13 cellular contexts compared by ENCODE assay signal in the genomic region with DNA sequence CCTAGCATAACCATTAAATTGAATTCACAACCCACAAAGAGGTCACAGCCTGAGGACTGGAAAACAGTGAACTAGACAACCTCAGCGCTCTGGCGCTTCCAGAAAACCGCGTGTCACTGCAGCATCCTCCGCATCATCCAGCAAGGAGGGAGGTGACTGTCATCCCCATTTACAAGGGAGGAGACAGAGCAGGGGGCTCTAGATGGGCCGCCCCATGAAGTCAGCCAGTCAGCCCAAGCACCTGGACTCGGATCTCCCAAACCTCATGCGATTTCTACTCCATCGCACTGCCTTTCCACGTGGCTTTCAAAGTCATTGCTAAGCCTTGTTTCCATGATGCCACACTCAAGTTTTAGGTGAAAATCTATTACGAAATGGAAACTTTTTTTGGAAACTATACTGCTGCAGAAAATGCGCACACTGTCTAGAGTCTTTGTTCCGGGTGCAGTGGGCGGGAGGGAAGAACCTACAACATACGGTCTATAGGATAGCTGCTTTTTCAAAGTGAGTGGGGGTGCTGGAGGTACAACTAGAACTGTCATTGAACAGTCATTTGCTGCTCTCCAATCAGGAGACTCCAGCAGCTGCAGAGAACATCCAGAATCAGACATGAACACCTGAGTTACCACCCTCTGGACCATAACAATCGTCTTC. TPM values are rescaled to one million over a fixed set of nuclear protein-coding genes. Genes with fewer than 3 reads are reported as not detected.
DNase-seq lines count a peak whose midpoint lies in the region; ATAC-seq, FAIRE-seq and TF ChIP-seq lines count a peak whose summit lies in the region.
"Had no signal": no experiment of that assay in that cellular context is flagged by ENCODE, and none has a peak within 500 bp of the region (broad histone marks: within the 10 kb centered on the region; RNA-seq: fewer than 3 reads in every experiment).

No MANE protein-coding gene starts in this region.

- H3K27me3 Mint-ChIP-seq in T-cell (no peaks in the 10 kb centered on the region), brain (peaks cover 3% of the 10 kb centered on the region), progenitor cell of endocrine pancreas (no peaks in the 10 kb centered on the region)

- H3K36me3 Mint-ChIP-seq in T-cell (no peaks in the 10 kb centered on the region), brain (peaks cover 27% of the 10 kb centered on the region), progenitor cell of endocrine pancreas (ENCODE audit: insufficient read depth) (peaks cover 2% of the 10 kb centered on the region)

- POLR2A ChIA-PET in T-cell (lab: Charles Lee) = interaction anchor here in 1 of 2 donors (0.5 kb wide), 1 partner anchor 13 kb away, joined by 4 read pairs; no protein-coding TSS in a partner anchor

- H3K4me3 Mint-ChIP-seq in T-cell (peak overlapping the region; percentile 28 to 80 (median 77)), brain (peak overlapping the region; percentile 86 to 90 (median 89)), progenitor cell of endocrine pancreas (ENCODE audit: low read depth) (peak overlapping the region; percentile 37)

- no peak for FAIRE-seq in D721Med (lab: Jason Lieb, UNC)

- DNase-seq in GM12864 (ENCODE audit: low read depth) = no peak
- no peak for DNase-seq in T-cell
- DNase-seq in progenitor cell of endocrine pancreas (ENCODE audit: low spot score, unreplicated experiment) = no peak
- no peak for DNase-seq in dermis blood vessel endothelial cell
- DNase-seq in occipital lobe (lab: John Stamatoyannopoulos, UW) = no peak
- no peak for DNase-seq in D721Med (ENCODE audit: insufficient read length, low spot score)
- DNase-seq: foreskin melanocyte, NCI-H146, RPMI8226 had no signal

- peak overlapping the region; percentile 40 to 73 for H3K27ac Mint-ChIP-seq in T-cell
- peak overlapping the region in 1 of 5 experiments; percentile 86 for H3K27ac Mint-ChIP-seq in brain
- peak overlapping the region; percentile 78 for H3K27ac Mint-ChIP-seq in progenitor cell of endocrine pancreas

- peaks cover 62 to 66% (median 64%) of the 10 kb centered on the region in 3 donors for H3K4me1 Mint-ChIP-seq in T-cell
- peaks cover 67% of the 10 kb centered on the region for H3K4me1 Mint-ChIP-seq in brain
- peaks cover 16% of the 10 kb centered on the region for H3K4me1 Mint-ChIP-seq in progenitor cell of endocrine pancreas (ENCODE audit: low read depth)

- H3K9me3 Mint-ChIP-seq in T-cell = no peaks in the 10 kb centered on the region
- H3K9me3 Mint-ChIP-seq in brain = no peaks in the 10 kb centered on the region
- no peaks in the 10 kb centered on the region for H3K9me3 Mint-ChIP-seq in progenitor cell of endocrine pancreas (ENCODE audit: low read depth)

- no peak for ATAC-seq in T-cell (replicated peaks in 1 of 4)

- peak overlapping the region; percentile 14; the same call in 1 of the 2 replicates for H3K4me3 ChIP-seq in GM12864 (ENCODE audit: low read depth, low read length)
- H3K4me3 ChIP-seq: HAP-1, lung, skin epidermis had no signal

- TF ChIP-seq CTCF in GM12864 (IDR thresholded peaks at IDR 0.05; ENCODE audit: low read depth, low read length, missing control alignments) = no peak
- TF ChIP-seq CTCF in brain (conservative IDR thresholded peaks at IDR 0.05) = no peak
- TF ChIP-seq CTCF in progenitor cell of endocrine pancreas (IDR thresholded peaks at IDR 0.05; ENCODE audit: unreplicated experiment) = no peak
- no peak for TF ChIP-seq CTCF in D721Med (IDR thresholded peaks at IDR 0.05; ENCODE audit: insufficient read depth, missing control alignments)

- CTCF ChIA-PET in T-cell (lab: Charles Lee) = interaction anchor here in 1 of 2 donors (0.6 kb wide), 1 partner anchor 576 kb away, joined by 3 read pairs; no protein-coding TSS in a partner anchor

RNA-seq across cellular contexts. Expression of a gene that starts 2.8 kb away (rescaled TPM):
- total RNA-seq in T-cell = 10 to 100 TPM; 78.6 to 91.5 (median 86.7) TPM
- 150 TPM for polyA plus RNA-seq in brain (ENCODE audit: insufficient read depth, low read depth, low replicate concordance)
- total RNA-seq in progenitor cell of endocrine pancreas = 123 and 131 TPM in 2 replicates
- 75.7 and 137 TPM in 2 replicates for total RNA-seq in dermis blood vessel endothelial cell
- 64.3 TPM for total RNA-seq in occipital lobe

RNA-seq across cellular contexts. Expression of a gene that starts 15.1 kb away (rescaled TPM):
- total RNA-seq in T-cell (10 to 100 TPM; 33.4 to 39.3 (median 38.4) TPM), progenitor cell of endocrine pancreas (102 and 106 TPM in 2 replicates), dermis blood vessel endothelial cell (5.4 and 8.8 TPM in 2 replicates), occipital lobe (4.7 TPM)
- polyA plus RNA-seq in brain (ENCODE audit: insufficient read depth, low read depth, low replicate concordance) = 23.7 TPM

RNA-seq across cellular contexts. Expression of a gene that starts 51.9 kb away (rescaled TPM):
- total RNA-seq in T-cell = 10 to 100 TPM; 14.0 to 23.5 (median 19.7) TPM
- 11.8 TPM for polyA plus RNA-seq in brain (ENCODE audit: insufficient read depth, low read depth, low replicate concordance)
- 15.9 and 16.5 TPM in 2 replicates for total RNA-seq in progenitor cell of endocrine pancreas
- total RNA-seq in dermis blood vessel endothelial cell = 0.65 and 1.5 TPM in 2 replicates
- 2.2 TPM for total RNA-seq in occipital lobe

RNA-seq across cellular contexts. Expression of a gene that starts 52.5 kb away (rescaled TPM):
- total RNA-seq in T-cell (100 to 1,000 TPM in 4 of 5 donors, 10 to 100 TPM in 1; 98.6 to 162 (median 142) TPM), progenitor cell of endocrine pancreas (33.2 and 38.5 TPM in 2 replicates), dermis blood vessel endothelial cell (26.4 and 54.0 TPM in 2 replicates), occipital lobe (14.2 TPM)
- 40.1 TPM for polyA plus RNA-seq in brain (ENCODE audit: insufficient read depth, low read depth, low replicate concordance)

Comparison
In these comparisons a context has a peak if more than half of its experiments do, and no peak if none do; other contexts are left out.
1. H3K4me3 Mint-ChIP-seq: peak in every context shown above with its lines; median percentile 89 in brain; 77 in T-cell; 37 in progenitor cell of endocrine pancreas.